In the genomic region with DNA sequence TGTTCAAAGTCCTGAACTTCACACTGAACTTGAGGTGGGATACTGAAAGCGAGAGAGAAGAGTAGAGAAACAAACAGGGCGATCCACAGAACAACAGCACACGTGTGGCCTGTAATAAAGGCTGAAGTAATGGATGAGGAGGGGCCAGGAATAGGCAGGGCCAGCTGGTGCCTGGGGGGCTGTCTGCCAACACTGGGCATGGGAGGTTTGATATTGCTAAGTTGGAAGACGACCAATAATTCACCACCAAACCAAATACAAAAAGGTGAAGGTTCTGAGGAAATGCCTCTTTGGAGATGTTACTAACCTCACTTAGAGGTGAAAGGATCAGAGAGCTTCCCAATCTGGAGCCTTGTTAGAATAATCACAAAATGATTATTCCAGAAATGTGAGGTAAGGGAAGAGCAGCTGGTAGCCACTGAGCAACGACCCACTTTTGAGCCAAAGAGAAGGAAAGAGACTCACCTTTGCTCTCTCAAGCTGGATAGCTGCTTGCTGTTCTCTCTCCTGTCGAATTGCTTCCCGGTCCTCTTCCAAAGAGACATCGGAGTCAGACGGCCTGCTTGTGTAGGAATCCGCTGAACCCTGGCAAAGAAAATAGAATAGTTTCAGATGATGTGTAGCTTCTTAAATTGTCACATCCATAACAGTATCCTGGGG, we compare ENCODE assay signal across 28 cellular contexts.
"Had no signal": no experiment of that assay in that cellular context is flagged by ENCODE, and none has a peak within 500 bp of the region (broad histone marks: within the 10 kb centered on the region; RNA-seq: fewer than 3 reads in every experiment).

No MANE protein-coding gene starts in this region.

- H3K36me3 ChIP-seq: esophagus muscularis mucosa, gastroesophageal sphincter, heart right ventricle, lower lobe of right lung, pancreas, right lobe of liver, transverse colon, vagina had no signal

- H3K27me3 ChIP-seq: esophagus muscularis mucosa, foreskin keratinocyte, gastroesophageal sphincter, heart right ventricle, pancreas, right lobe of liver, suprapubic skin, transverse colon, vagina had no signal

- ATAC-seq: foreskin keratinocyte; gastroesophageal sphincter; heart right ventricle; left colon; left ventricle myocardium superior; lower lobe of right lung; naive thymus-derived CD8-positive, alpha-beta T cell; pancreas; right lobe of liver; stimulated activated naive CD8-positive, alpha-beta T cell treated with anti-CD3 and anti-CD28 coated beads, Interleukin-15, amount 100 ng/mL, for 72 hours had no signal

- H3K27ac ChIP-seq: coronary artery, esophagus muscularis mucosa, foreskin keratinocyte, gastroesophageal sphincter, heart right ventricle, lower lobe of right lung, pancreas, right lobe of liver, suprapubic skin, transverse colon, vagina had no signal

- H3K4me1 ChIP-seq: foreskin keratinocyte, pancreas, right lobe of liver, suprapubic skin, transverse colon had no signal

- H3K9me3 ChIP-seq: esophagus muscularis mucosa, gastroesophageal sphincter, heart right ventricle, lower lobe of right lung, pancreas, right lobe of liver, suprapubic skin, transverse colon, vagina had no signal

- H3K4me2 ChIP-seq: smooth muscle cell had no signal

- H3K4me3 ChIP-seq: coronary artery, esophagus muscularis mucosa, gastroesophageal sphincter, heart right ventricle, lower lobe of right lung, pancreas, right lobe of liver, smooth muscle cell, suprapubic skin, transverse colon, vagina had no signal

- DNase-seq: dermis blood vessel endothelial cell; effector memory CD4-positive, alpha-beta T cell; foreskin keratinocyte; heart right ventricle; hippocampal formation; immature natural killer cell; islet precursor cell; kidney glomerular epithelial cell; left colon; left ventricle myocardium superior; lower lobe of right lung; naive thymus-derived CD8-positive, alpha-beta T cell; occipital lobe; pancreas; right lobe of liver; stimulated activated CD4-positive, alpha-beta T cell treated with anti-CD3 and anti-CD28 coated beads, Interleukin-12 subunit alpha, Interleukin-12 subunit beta, amount 100 ng/mL, for 4 hours; stimulated activated CD4-positive, alpha-beta T cell treated with anti-CD3 and anti-CD28 coated beads, Interleukin-1b, Interleukin-23, amount 100 ng/mL, for 48 hours; stimulated activated CD4-positive, alpha-beta T cell treated with anti-CD3 and anti-CD28 coated beads, Interleukin-4, amount 100 ng/mL, for 1 hour; stimulated activated CD8-positive, alpha-beta memory T cell treated with anti-CD3 and anti-CD28 coated beads, Interleukin-4, amount 100 ng/mL, for 48 hours; stimulated activated naive CD4-positive, alpha-beta T cell; stimulated activated naive CD8-positive, alpha-beta T cell treated with anti-CD3 and anti-CD28 coated beads, Interleukin-15, amount 100 ng/mL, for 72 hours; transverse colon had no signal
